Comparison of ENCODE assay signal across 8 cellular contexts in the genomic region with DNA sequence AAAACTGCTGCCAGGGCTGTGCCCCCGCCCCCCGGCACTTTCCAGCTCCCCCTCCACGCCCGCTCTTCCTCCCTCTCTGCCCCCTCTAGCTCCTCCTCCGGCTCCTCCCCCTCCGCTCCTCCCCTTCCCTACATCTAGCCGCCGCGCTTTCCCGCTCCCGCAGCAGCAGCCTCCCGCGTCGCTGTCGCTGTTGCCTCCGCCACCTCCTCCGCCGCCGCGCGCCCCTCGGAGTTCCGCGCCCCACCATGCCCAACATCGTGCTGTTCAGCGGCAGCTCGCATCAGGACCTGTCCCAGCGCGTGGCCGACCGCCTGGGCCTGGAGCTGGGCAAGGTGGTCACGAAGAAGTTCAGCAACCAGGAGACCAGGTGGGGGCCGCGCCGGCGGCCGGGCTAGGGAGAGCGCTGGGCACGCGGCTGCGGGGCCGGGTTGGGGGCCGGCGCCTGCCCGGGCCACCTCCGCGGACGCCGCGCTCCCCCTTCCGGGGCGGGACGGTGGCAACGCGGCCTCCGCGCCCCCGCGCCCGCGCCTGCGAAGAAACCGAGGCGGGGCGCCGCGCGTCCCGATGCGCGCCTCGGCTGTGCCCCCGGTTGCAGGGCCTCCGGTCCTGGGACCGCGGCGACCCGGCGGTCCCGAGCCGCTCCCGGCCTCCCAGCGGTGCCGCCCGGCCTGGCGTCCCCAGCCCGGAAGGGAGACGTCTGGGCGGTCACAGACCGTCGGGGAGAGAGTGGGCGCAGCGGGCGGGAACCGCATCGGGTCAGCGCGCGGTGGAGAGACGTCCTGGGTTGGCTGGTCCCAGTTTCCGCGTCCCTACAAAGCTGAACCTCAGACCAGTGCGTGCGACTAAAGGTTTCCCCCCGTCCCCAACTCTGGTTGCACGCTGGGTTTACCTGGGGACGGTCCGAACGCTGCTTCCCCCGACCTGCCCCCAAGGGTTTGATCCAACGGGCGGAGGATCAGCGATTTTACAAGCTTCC. TPM values are rescaled to one million over a fixed set of nuclear protein-coding genes. Genes with fewer than 3 reads are reported as not detected.
A peak's percentile ranks its signal among the peaks of the same experiment; 100 is the strongest.
DNase-seq lines count a peak whose midpoint lies in the region; ATAC-seq lines count a peak whose summit lies in the region.

A gene (plus strand): TSS at position 160 of the 976 bp plus-strand sequence. CDS start 86 bp downstream, at position 246.

- 0% methylated on average over 113 of the region's 113 CpGs for WGBS in ectodermal cell, 2 experiments

- H3K27ac ChIP-seq in ectodermal cell (ENCODE audit: insufficient read depth, low read depth, low read length, poor library complexity, severe bottlenecking) = no peak within 1 kb of the TSS

- H3K4me1 Mint-ChIP-seq in memory B cell = peaks cover 14% of the 10 kb centered on the region

- DNase-seq in NCI-H1436 (lab: John Stamatoyannopoulos, UW) (peak; percentile 65), NCI-H1436 treated with DMSO at 0.1 percent for 48 hours (lab: John Stamatoyannopoulos, UW) (no peak), NCI-H446 (lab: John Stamatoyannopoulos, UW) (peak; percentile 44 to 62), memory B cell (ENCODE audit: low spot score in 2 of 2) (peak; percentile 26 to 29)
- peak; percentile 81 to 85 for DNase-seq in activated CD4-positive, alpha-beta T cell treated with anti-CD3 and anti-CD28 coated beads, Interleukin-2, amount 50 U/mL, for 48 hours
- DNase-seq in stimulated activated CD8-positive, alpha-beta memory T cell treated with anti-CD3 and anti-CD28 coated beads, Interleukin-12 subunit alpha, Interleukin-12 subunit beta, amount 100 ng/mL, for 24 hours (ENCODE audit: extremely low read depth) = peak; percentile 38

- peak within 1 kb of the TSS; percentile 43 for H3K4me3 ChIP-seq in ectodermal cell (ENCODE audit: insufficient read depth, low read depth, low read length)

- peak within 1 kb of the TSS; percentile 65 for H3K27ac Mint-ChIP-seq in memory B cell

- no peaks in the 10 kb centered on the region for H3K36me3 ChIP-seq in ectodermal cell (ENCODE audit: control insufficient read depth, insufficient read depth, low read length)

- peaks cover 3% of the 10 kb centered on the region for H3K4me1 ChIP-seq in ectodermal cell (ENCODE audit: control insufficient read depth, insufficient read depth, low read length)

- H3K36me3 Mint-ChIP-seq in memory B cell = no peaks in the 10 kb centered on the region

- H3K27me3 ChIP-seq in ectodermal cell (ENCODE audit: control insufficient read depth, insufficient read depth, low read length, poor library complexity, severe bottlenecking) = peaks cover 11% of the 10 kb centered on the region

- no peaks in the 10 kb centered on the region for H3K9me3 Mint-ChIP-seq in memory B cell

- ATAC-seq in HG02981 (IDR thresholded peaks at IDR 0.05; ENCODE audit: unreplicated experiment) (peak; percentile 75), memory B cell (ENCODE audit: low read depth) (peak; percentile 85)

- H3K9me3 ChIP-seq in ectodermal cell (ENCODE audit: control insufficient read depth, low read length) = no peaks in the 10 kb centered on the region

- peak within 1 kb of the TSS; percentile 92 for H3K4me3 Mint-ChIP-seq in memory B cell

- H3K27me3 Mint-ChIP-seq in memory B cell = no peaks in the 10 kb centered on the region

RNA-seq across cellular contexts. Expression of the gene that starts here (rescaled TPM):
- 23.1 TPM for polyA plus RNA-seq in ectodermal cell (2013, experiment 1 of 4)
- 21.6 TPM for polyA plus RNA-seq in ectodermal cell (2013, experiment 2 of 4)
- 17.4 TPM for polyA plus RNA-seq in ectodermal cell (2013, experiment 3 of 4)
- 18.3 TPM for polyA plus RNA-seq in ectodermal cell (2013, experiment 4 of 4)
